ENCODE assay signal across 8 cellular contexts in genomic region chr1:153494976-153495535, GRCh38. TPM values are rescaled to one million over a fixed set of nuclear protein-coding genes. Genes with fewer than 3 reads are reported as not detected.
DNase-seq lines count a peak whose midpoint lies in the region; ATAC-seq and TF ChIP-seq lines count a peak whose summit lies in the region.

No MANE protein-coding gene starts in this region.

- no peaks in the 10 kb centered on the region for H3K27me3 ChIP-seq in lung (ENCODE audit: control insufficient read depth, insufficient read depth)

- H3K27ac ChIP-seq in HEK293 (ENCODE audit: extremely low read depth, low read depth, low read length) (no peak overlapping the region), lung (ENCODE audit: low read depth in 1 of 2, low read length in 1 of 2) (no peak overlapping the region)

- ATAC-seq in lung (ENCODE audit: insufficient read depth, low FRiP score): no peak
- no peak for ATAC-seq in HG03442 (IDR thresholded peaks at IDR 0.05; ENCODE audit: unreplicated experiment)

- DNase-seq in AG10803 (ENCODE audit: low read depth) (peak; percentile 45), NCI-H69 (lab: John Stamatoyannopoulos, UW) (peak; percentile 94), dermis blood vessel endothelial cell (peak; percentile 76), lung (ENCODE audit: low spot score) (peak; percentile 80)
- peak; percentile 79 for DNase-seq in activated CD4-positive, alpha-beta T cell treated with anti-CD3 and anti-CD28 coated beads, Interleukin-2, amount 50 U/mL, for 1 hour
- peak; percentile 13 to 64 for DNase-seq in stimulated activated CD8-positive, alpha-beta memory T cell treated with anti-CD3 and anti-CD28 coated beads, Interleukin-15, amount 100 ng/mL, for 4 hours (ENCODE audit: low read depth in 2 of 2)

- CTCF ChIA-PET in HEK293 (lab: Yijun Ruan, JAX): interaction anchor here (0.5 to 8.5 kb wide), 44 partner anchors 8 to 504 kb away, joined by 3 to 259 read pairs (median 4); partner anchors contain the start of genes CHTOP, PGLYRP3, PGLYRP4 and RAB13

- H3K4me1 ChIP-seq in HEK293 (ENCODE audit: control insufficient read depth, insufficient read depth, low read length) (no peaks in the 10 kb centered on the region; the same call in 1 of the 2 replicates), lung (ENCODE audit: control insufficient read depth in 2 of 2, insufficient read depth in 2 of 2, low read length in 2 of 2) (peaks cover 0 to 6% of the 10 kb centered on the region in 2 donors)

- POLR2A ChIA-PET in HEK293 (lab: Yijun Ruan, JAX): no interaction called here

- WGBS in lung, 2 donors: 41% methylated on average over 6 of the region's 6 CpGs

- H3K9me3 ChIP-seq in HEK293 (ENCODE audit: control insufficient read depth, insufficient read depth, low read depth, low read length): no peaks in the 10 kb centered on the region
- no peaks in the 10 kb centered on the region for H3K9me3 ChIP-seq in lung (ENCODE audit: control insufficient read depth in 2 of 2, insufficient read depth in 1 of 2, low read length in 1 of 2)

- TF ChIP-seq CTCF in AG10803 (conservative IDR thresholded peaks at IDR 0.05; ENCODE audit: low read length): peak; percentile 94
- TF ChIP-seq CTCF in HEK293 (tag by site-specific recombination; IDR thresholded peaks at IDR 0.05): peak; percentile 92
- TF ChIP-seq CTCF in lung (IDR thresholded peaks at IDR 0.05; ENCODE audit: control extremely low read depth, extremely low read depth): peak; percentile 73

- H3K36me3 ChIP-seq in HEK293 (ENCODE audit: control insufficient read depth in 2 of 2, insufficient read depth in 1 of 2, low read length in 2 of 2) (no peaks in the 10 kb centered on the region), lung (ENCODE audit: control insufficient read depth in 2 of 2, insufficient read depth in 2 of 2, low read length in 2 of 2) (no peaks in the 10 kb centered on the region)

- H3K4me3 ChIP-seq in AG10803 (ENCODE audit: low read length): no peak overlapping the region
- no peak overlapping the region for H3K4me3 ChIP-seq in HEK293 (ENCODE audit: low read depth, low read length)
- H3K4me3 ChIP-seq in lung: no peak overlapping the region

TF ChIP-seq in HEK293, 187 proteins besides CTCF, POLR2A, EP300 and RAD21 (continues in another document):
- TF ChIP-seq GFI1B (tag by site-specific recombination; IDR thresholded peaks at IDR 0.05) (no peak), GLIS1 (tag by site-specific recombination; IDR thresholded peaks at IDR 0.05) (no peak), WT1 (tag by site-specific recombination; IDR thresholded peaks at IDR 0.05) (no peak), ZNF23 (tag by site-specific recombination; IDR thresholded peaks at IDR 0.05; ENCODE audit: borderline replicate concordance) (no peak), ZNF585B (tag by site-specific recombination; IDR thresholded peaks at IDR 0.05) (no peak), PRDM1 (tag by site-specific recombination; IDR thresholded peaks at IDR 0.05) (0 out of 2 replicates have a peak, but pooled peaks have one; percentile 36), ZNF416 (tag by site-specific recombination; IDR thresholded peaks at IDR 0.05) (no peak), ZNF202 (tag by site-specific recombination; IDR thresholded peaks at IDR 0.05; ENCODE audit: borderline replicate concordance) (no peak), ZNF473 (tag by site-specific recombination; IDR thresholded peaks at IDR 0.05) (no peak), SP3 (tag by site-specific recombination; IDR thresholded peaks at IDR 0.05) (peak; percentile 56), ZNF449 (tag by site-specific recombination; IDR thresholded peaks at IDR 0.05) (no peak), ZBTB21 (tag by site-specific recombination; IDR thresholded peaks at IDR 0.05) (no peak), ZSCAN5A (tag by site-specific recombination; IDR thresholded peaks at IDR 0.05) (no peak), ZNF366 (tag by site-specific recombination; conservative IDR thresholded peaks at IDR 0.05) (peak; percentile 96), ZBTB7A (tag by site-specific recombination; IDR thresholded peaks at IDR 0.05; ENCODE audit: low read depth) (no peak), ZNF501 (tag by site-specific recombination; IDR thresholded peaks at IDR 0.05) (0 out of 2 replicates have a peak, but pooled peaks have one; percentile 35), ZNF324 (tag by site-specific recombination; IDR thresholded peaks at IDR 0.05) (0 out of 2 replicates have a peak, but pooled peaks have one; percentile 29), GLIS2 (tag by site-specific recombination; IDR thresholded peaks at IDR 0.05) (no peak), ZNF121 (tag by site-specific recombination; IDR thresholded peaks at IDR 0.05) (no peak), ZNF558 (tag by site-specific recombination; IDR thresholded peaks at IDR 0.05) (no peak)
- TF ChIP-seq, protein P1, sequence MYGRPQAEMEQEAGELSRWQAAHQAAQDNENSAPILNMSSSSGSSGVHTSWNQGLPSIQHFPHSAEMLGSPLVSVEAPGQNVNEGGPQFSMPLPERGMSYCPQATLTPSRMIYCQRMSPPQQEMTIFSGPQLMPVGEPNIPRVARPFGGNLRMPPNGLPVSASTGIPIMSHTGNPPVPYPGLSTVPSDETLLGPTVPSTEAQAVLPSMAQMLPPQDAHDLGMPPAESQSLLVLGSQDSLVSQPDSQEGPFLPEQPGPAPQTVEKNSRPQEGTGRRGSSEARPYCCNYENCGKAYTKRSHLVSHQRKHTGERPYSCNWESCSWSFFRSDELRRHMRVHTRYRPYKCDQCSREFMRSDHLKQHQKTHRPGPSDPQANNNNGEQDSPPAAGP (tag by site-specific recombination; IDR thresholded peaks at IDR 0.05): peak; percentile 47; the same call in 1 of the 2 replicates
- TF ChIP-seq, protein P2, sequence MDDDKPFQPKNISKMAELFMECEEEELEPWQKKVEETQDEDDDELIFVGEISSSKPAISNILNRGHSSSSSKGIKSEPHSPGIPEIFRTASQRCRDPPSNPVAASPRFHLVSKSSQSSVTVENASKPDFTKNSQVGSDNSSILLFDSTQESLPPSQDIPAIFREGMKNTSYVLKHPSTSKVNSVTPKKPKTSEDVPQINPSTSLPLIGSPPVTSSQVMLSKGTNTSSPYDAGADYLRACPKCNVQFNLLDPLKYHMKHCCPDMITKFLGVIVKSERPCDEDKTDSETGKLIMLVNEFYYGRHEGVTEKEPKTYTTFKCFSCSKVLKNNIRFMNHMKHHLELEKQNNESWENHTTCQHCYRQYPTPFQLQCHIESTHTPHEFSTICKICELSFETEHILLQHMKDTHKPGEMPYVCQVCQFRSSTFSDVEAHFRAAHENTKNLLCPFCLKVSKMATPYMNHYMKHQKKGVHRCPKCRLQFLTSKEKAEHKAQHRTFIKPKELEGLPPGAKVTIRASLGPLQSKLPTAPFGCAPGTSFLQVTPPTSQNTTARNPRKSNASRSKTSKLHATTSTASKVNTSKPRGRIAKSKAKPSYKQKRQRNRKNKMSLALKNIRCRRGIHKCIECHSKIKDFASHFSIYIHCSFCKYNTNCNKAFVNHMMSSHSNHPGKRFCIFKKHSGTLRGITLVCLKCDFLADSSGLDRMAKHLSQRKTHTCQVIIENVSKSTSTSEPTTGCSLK (tag by site-specific recombination; IDR thresholded peaks at IDR 0.05): no peak
- TF ChIP-seq, protein P3, sequence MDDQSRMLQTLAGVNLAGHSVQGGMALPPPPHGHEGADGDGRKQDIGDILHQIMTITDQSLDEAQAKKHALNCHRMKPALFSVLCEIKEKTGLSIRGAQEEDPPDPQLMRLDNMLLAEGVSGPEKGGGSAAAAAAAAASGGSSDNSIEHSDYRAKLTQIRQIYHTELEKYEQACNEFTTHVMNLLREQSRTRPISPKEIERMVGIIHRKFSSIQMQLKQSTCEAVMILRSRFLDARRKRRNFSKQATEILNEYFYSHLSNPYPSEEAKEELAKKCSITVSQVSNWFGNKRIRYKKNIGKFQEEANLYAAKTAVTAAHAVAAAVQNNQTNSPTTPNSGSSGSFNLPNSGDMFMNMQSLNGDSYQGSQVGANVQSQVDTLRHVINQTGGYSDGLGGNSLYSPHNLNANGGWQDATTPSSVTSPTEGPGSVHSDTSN (CRISPR knock-in tag; IDR thresholded peaks at IDR 0.05): no peak

RNA-seq across cellular contexts. Expression of gene S100A7, which starts 34.6 kb away (rescaled TPM):
- total RNA-seq in dermis blood vessel endothelial cell (not detected in 2 replicates), lung (not detected)
- polyA plus RNA-seq in lung: under 1 TPM in 1 of 2 donors, not detected in 1; 0.47 TPM

RNA-seq across cellular contexts. Expression of gene S100A6, which starts 40.7 kb away (rescaled TPM):
- total RNA-seq in dermis blood vessel endothelial cell: 239 and 342 TPM in 2 replicates
- 1,000 to 10,000 TPM in 1 of 2 donors, 100 to 1,000 TPM in 1; 165 to 1,591 TPM for total RNA-seq in lung
- over 10,000 TPM in 1 of 2 donors, 1,000 to 10,000 TPM in 1; 2,413 to 10,136 TPM for polyA plus RNA-seq in lung

RNA-seq across cellular contexts. Expression of gene S100A5, which starts 45.7 kb away (rescaled TPM):
- total RNA-seq in dermis blood vessel endothelial cell (not detected in 2 replicates), lung (under 1 TPM in 1 of 2 donors, not detected in 1; 0.31 TPM)
- polyA plus RNA-seq in lung: under 1 TPM; 0.31 to 0.32 TPM

RNA-seq across cellular contexts. Expression of gene S100A4, which starts 50.5 kb away (rescaled TPM):
- total RNA-seq in dermis blood vessel endothelial cell (7.1 and 22.6 TPM in 2 replicates), lung (100 to 1,000 TPM in 1 of 2 donors, 10 to 100 TPM in 1; 44.0 to 665 TPM)
- 1,000 to 10,000 TPM in 1 of 2 donors, 100 to 1,000 TPM in 1; 860 to 2,351 TPM for polyA plus RNA-seq in lung

RNA-seq across cellular contexts. Expression of gene S100A3, which starts 54.0 kb away (rescaled TPM):
- total RNA-seq in dermis blood vessel endothelial cell (1.3 and 1.4 TPM in 2 replicates), lung (1 to 10 TPM; 3.0 to 5.4 TPM)
- 1 to 10 TPM; 6.5 to 8.0 TPM for polyA plus RNA-seq in lung

Comparison
In these comparisons a context has a peak if more than half of its experiments do, and no peak if none do; other contexts are left out.
1. DNase-seq: peak in every context shown above with its lines; median percentile 94 in NCI-H69; 80 in lung; 79 in activated CD4-positive, alpha-beta T cell treated with anti-CD3 and anti-CD28 coated beads, Interleukin-2, amount 50 U/mL, for 1 hour; 76 in dermis blood vessel endothelial cell; 45 in AG10803; 38 in stimulated activated CD8-positive, alpha-beta memory T cell treated with anti-CD3 and anti-CD28 coated beads, Interleukin-15, amount 100 ng/mL, for 4 hours.